In genomic region chr14:75088566-75089373, GRCh38 we compare ENCODE assay signal across 7 cellular contexts. TPM values are rescaled to one million over a fixed set of nuclear protein-coding genes. Genes with fewer than 3 reads are reported as not detected.
A peak's percentile ranks its signal among the peaks of the same experiment; 100 is the strongest.
DNase-seq lines count a peak whose midpoint lies in the region; ATAC-seq and TF ChIP-seq lines count a peak whose summit lies in the region.

No MANE protein-coding gene starts in this region.

- no peak overlapping the region for H3K4me3 Mint-ChIP-seq in immature natural killer cell

- peaks cover 21 to 50% (median 26%) of the 10 kb centered on the region in 3 donors for H3K36me3 Mint-ChIP-seq in immature natural killer cell

- no peak overlapping the region for H3K4me3 ChIP-seq in RWPE2 (ENCODE audit: severe bottlenecking)
- H3K4me3 ChIP-seq in body of pancreas = no peak overlapping the region
- H3K4me3 ChIP-seq in aorta (ENCODE audit: low read length in 2 of 2) = no peak overlapping the region

- H3K27ac ChIP-seq in RWPE2 (ENCODE audit: poor library complexity, severe bottlenecking) (no peak overlapping the region), body of pancreas (no peak overlapping the region), aorta (ENCODE audit: low read depth in 1 of 2, low read length in 2 of 2) (no peak overlapping the region)

- H3K27ac Mint-ChIP-seq in immature natural killer cell = no peak overlapping the region

- H3K27me3 ChIP-seq in RWPE2 (ENCODE audit: insufficient read depth, poor library complexity, severe bottlenecking) = no peaks in the 10 kb centered on the region
- H3K27me3 ChIP-seq in body of pancreas = no peaks in the 10 kb centered on the region
- no peaks in the 10 kb centered on the region for H3K27me3 ChIP-seq in aorta (ENCODE audit: control insufficient read depth in 1 of 2, insufficient read depth in 2 of 2, low read length in 1 of 2)

- no peaks in the 10 kb centered on the region for H3K9me3 Mint-ChIP-seq in immature natural killer cell

- 60 to 68% methylated on average over 7 of the region's 7 CpGs for WGBS in body of pancreas, 2 donors
- 63 to 66% methylated on average over 7 of the region's 7 CpGs for WGBS in aorta, 2 donors

- intact Hi-C loops in body of pancreas (cut with DNase I) = loop anchor here (5.0 to 10.0 kb wide), 2 partner anchors 141 to 224 kb away; no protein-coding TSS in a partner anchor
- intact Hi-C loops in aorta (cut with DNase I) = loop anchor here (1.0 to 5.0 kb wide), 4 partner anchors 142 to 228 kb away; no protein-coding TSS in a partner anchor

- H3K4me1 ChIP-seq in RWPE2 (ENCODE audit: insufficient read depth, poor library complexity, severe bottlenecking) (no peaks in the 10 kb centered on the region), body of pancreas (peaks cover 10% of the 10 kb centered on the region), aorta (ENCODE audit: control insufficient read depth in 1 of 2, insufficient read depth in 2 of 2, low read length in 2 of 2) (no peaks in the 10 kb centered on the region)

- TF ChIP-seq CTCF in RWPE2 (IDR thresholded peaks at IDR 0.05; ENCODE audit: poor library complexity, severe bottlenecking) (peak; percentile 95), body of pancreas (IDR thresholded peaks at IDR 0.05) (peak; percentile 62 to 91 (median 86))

- peak; percentile 73 for ATAC-seq in RWPE2 (ENCODE audit: low read depth)
- ATAC-seq in body of pancreas = peak; percentile 73
- ATAC-seq in aorta (ENCODE audit: low FRiP score) = no peak

- H3K9me3 ChIP-seq in RWPE2 (ENCODE audit: severe bottlenecking) = no peaks in the 10 kb centered on the region
- no peaks in the 10 kb centered on the region for H3K9me3 ChIP-seq in body of pancreas
- H3K9me3 ChIP-seq in aorta (ENCODE audit: control insufficient read depth, low read length) = no peaks in the 10 kb centered on the region

- H3K36me3 ChIP-seq in RWPE2 (ENCODE audit: low read depth) = peaks cover 90% of the 10 kb centered on the region
- H3K36me3 ChIP-seq in body of pancreas (replicated peaks in 1 of 2; ENCODE audit: insufficient read depth in 1 of 2, low read depth in 2 of 2) = peaks cover 7 to 27% of the 10 kb centered on the region in 2 donors
- H3K36me3 ChIP-seq in aorta (ENCODE audit: control insufficient read depth in 1 of 2, insufficient read depth in 2 of 2, low read length in 1 of 2) = peaks cover 3 to 9% of the 10 kb centered on the region in 2 donors

- H3K27me3 Mint-ChIP-seq in immature natural killer cell (ENCODE audit: low read depth in 3 of 3) = no peaks in the 10 kb centered on the region

- TF ChIP-seq POLR2A in body of pancreas (IDR thresholded peaks at IDR 0.05) = no peak

- DNase-seq in ELF-1 (ENCODE audit: low read depth, low spot score) (peak; percentile 46), LHCN-M2 (ENCODE audit: low read depth) (peak; percentile 55), RWPE2 (ENCODE audit: low spot score) (no peak), body of pancreas (peak; percentile 56 to 73 (median 62)), immature natural killer cell (peak; percentile 40 to 46 (median 44)), aorta (no peak)
- peak; percentile 21 to 40 for DNase-seq in stimulated activated CD4-positive, alpha-beta T cell treated with anti-CD3 and anti-CD28 coated beads, Interleukin-2, amount 100 ng/mL, for 48 hours

- no peaks in the 10 kb centered on the region for H3K4me1 Mint-ChIP-seq in immature natural killer cell

RNA-seq across cellular contexts. Expression of gene ZC2HC1C, which starts 19.3 kb away (rescaled TPM):
- 0.38 and 1.3 TPM in 2 replicates for total RNA-seq in LHCN-M2 (2014; rRNA removed)
- 0.55 TPM for polyA plus RNA-seq in LHCN-M2 (2012)
- total RNA-seq in body of pancreas = 1 to 10 TPM; 7.3 to 7.8 TPM
- polyA plus RNA-seq in immature natural killer cell = under 1 TPM in 1 of 3 donors, not detected in 2; 0.58 TPM
- total RNA-seq in aorta = 1 to 10 TPM; 1.8 to 2.0 TPM
- 1 to 10 TPM; 3.1 to 8.0 TPM for polyA plus RNA-seq in aorta

RNA-seq across cellular contexts. Expression of gene ACYP1, which starts 24.9 kb away (rescaled TPM):
- total RNA-seq in LHCN-M2 (2014; rRNA removed) = 20.5 and 25.5 TPM in 2 replicates
- 24.0 TPM for polyA plus RNA-seq in LHCN-M2 (2012)
- total RNA-seq in body of pancreas = 1 to 10 TPM; 8.3 to 9.9 TPM
- 10 to 100 TPM; 14.1 to 19.6 (median 15.4) TPM for polyA plus RNA-seq in immature natural killer cell
- total RNA-seq in aorta = 10 to 100 TPM; 10.5 to 23.9 TPM
- 10 to 100 TPM; 11.3 to 21.6 TPM for polyA plus RNA-seq in aorta

RNA-seq across cellular contexts. Expression of gene MLH3, which starts 37.5 kb away (rescaled TPM):
- total RNA-seq in LHCN-M2 (2014; rRNA removed) (20.5 and 20.7 TPM in 2 replicates), body of pancreas (10 to 100 TPM; 18.2 to 23.7 TPM), aorta (10 to 100 TPM; 26.7 to 43.6 TPM)
- polyA plus RNA-seq in LHCN-M2 (2012) = 8.2 TPM
- polyA plus RNA-seq in immature natural killer cell (10 to 100 TPM in 1 of 3 donors, 1 to 10 TPM in 1, under 1 TPM in 1; 0.38 to 12.9 (median 6.3) TPM), aorta (10 to 100 TPM in 1 of 2 donors, 1 to 10 TPM in 1; 7.3 to 18.5 TPM)

RNA-seq across cellular contexts. Expression of gene NEK9, which starts 38.1 kb away (rescaled TPM):
- total RNA-seq in LHCN-M2 (2014; rRNA removed) (37.9 and 38.7 TPM in 2 replicates), body of pancreas (10 to 100 TPM; 26.4 to 38.4 TPM), aorta (100 to 1,000 TPM in 1 of 2 donors, 10 to 100 TPM in 1; 75.9 to 104 TPM)
- 38.0 TPM for polyA plus RNA-seq in LHCN-M2 (2012)
- polyA plus RNA-seq in immature natural killer cell (10 to 100 TPM; 10.4 to 15.2 (median 12.4) TPM), aorta (10 to 100 TPM; 19.5 to 47.7 TPM)

Comparison
In these comparisons a context has a peak if more than half of its experiments do, and no peak if none do; other contexts are left out.
1. DNase-seq: peak in ELF-1 (single experiment), LHCN-M2 (single experiment), body of pancreas (4 of 4), immature natural killer cell (3 of 3) and stimulated activated CD4-positive, alpha-beta T cell treated with anti-CD3 and anti-CD28 coated beads, Interleukin-2, amount 100 ng/mL, for 48 hours (2 of 2); none in RWPE2 (single experiment) and aorta (0 of 2).